Comparison of ENCODE assay signal across 20 cellular contexts in the genomic region with DNA sequence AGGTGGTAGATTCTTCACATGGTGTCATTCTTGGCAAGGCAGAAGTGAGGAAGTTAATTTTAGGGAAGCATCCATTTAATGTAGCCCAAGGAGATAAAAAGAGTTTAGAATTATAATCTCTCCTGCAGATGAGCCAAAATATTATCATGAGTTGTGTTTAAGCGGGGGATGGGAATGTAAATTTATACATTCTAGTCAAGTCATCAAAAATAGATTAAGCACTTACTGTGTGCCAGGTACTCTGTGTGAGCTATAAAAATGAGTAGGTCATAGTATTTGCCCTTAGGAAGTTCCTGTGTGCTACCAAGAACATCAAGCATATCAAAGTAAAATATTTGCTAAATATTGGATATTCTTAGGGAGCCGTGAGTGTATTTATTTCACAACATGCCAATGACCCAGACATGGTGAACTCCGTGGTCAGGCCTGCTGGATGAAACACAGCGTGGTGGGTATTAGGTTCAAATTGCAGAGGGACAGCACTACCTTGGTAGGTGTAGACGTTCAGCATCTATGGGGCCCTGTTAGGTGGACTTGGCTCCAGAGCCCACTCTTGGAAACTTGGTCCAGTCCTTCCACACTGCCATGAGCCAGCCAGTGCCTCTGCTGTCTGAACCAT. TPM values are rescaled to one million over a fixed set of nuclear protein-coding genes. Genes with fewer than 3 reads are reported as not detected.
"Had no signal": no experiment of that assay in that cellular context is flagged by ENCODE, and none has a peak within 500 bp of the region (broad histone marks: within the 10 kb centered on the region; RNA-seq: fewer than 3 reads in every experiment).

No MANE protein-coding gene starts in this region.

- H3K9me3 Mint-ChIP-seq: activated B cell treated with CpG ODN at 0.5 μM for 24 hours; activated naive CD4-positive, alpha-beta T cell treated with anti-CD3 and anti-CD28 coated beads, Interleukin-2, amount 10 ng/mL, durations not matched to agents 7 days and 5 days; activated T-cell treated with anti-CD3 and anti-CD28 coated beads, Interleukin-2, amount 50 U/mL, for 72 hours; nephron progenitor cell; stimulated activated naive CD8-positive, alpha-beta T cell treated with anti-CD3 and anti-CD28 coated beads, Interleukin-15, amount 100 ng/mL, for 72 hours; T-helper 2 cell treated with Interferon-gamma antibody and Interleukin-4, amounts not matched to agents 5 μg/mL and 100 μg/mL, for 36 hours had no signal

- H3K4me1 Mint-ChIP-seq: activated B cell treated with CpG ODN at 0.5 μM for 24 hours; activated CD4-positive, alpha-beta T cell treated with anti-CD3 and anti-CD28 coated beads for 36 hours; activated naive CD4-positive, alpha-beta T cell treated with anti-CD3 and anti-CD28 coated beads, Interleukin-2, amount 10 ng/mL, durations not matched to agents 7 days and 5 days; stimulated activated effector memory CD8-positive, alpha-beta T cell treated with anti-CD3 and anti-CD28 coated beads, Interleukin-12 subunit alpha, Interleukin-12 subunit beta, amount 100 ng/mL, for 72 hours; stimulated activated naive CD8-positive, alpha-beta T cell treated with anti-CD3 and anti-CD28 coated beads, Interleukin-15, amount 100 ng/mL, for 72 hours had no signal

- H3K36me3 ChIP-seq: left lung, suprapubic skin, tibial nerve had no signal

- H3K27ac ChIP-seq: epithelial cell of prostate, left lung, suprapubic skin, tibial nerve had no signal

- H3K27me3 ChIP-seq: left lung, suprapubic skin, tibial nerve had no signal

- DNase-seq: activated B cell treated with CpG ODN at 0.5 μM for 24 hours; activated CD4-positive, alpha-beta T cell treated with anti-CD3 and anti-CD28 coated beads for 36 hours; activated CD4-positive, alpha-beta T cell treated with anti-CD3 and anti-CD28 coated beads, Interleukin-2, amount 50 U/mL, for 48 hours; activated effector memory CD4-positive, alpha-beta T cell treated with Interleukin-2 at 50 U/mL for 16 hours; activated naive CD4-positive, alpha-beta T cell treated with anti-CD3 and anti-CD28 coated beads, Interleukin-2, amount 10 ng/mL, durations not matched to agents 7 days and 5 days; activated T-cell treated with anti-CD3 and anti-CD28 coated beads, Interleukin-2, amount 50 U/mL, for 72 hours; foreskin fibroblast; kidney; left lung; nephron progenitor cell; occipital lobe; small intestine; stimulated activated CD4-positive, alpha-beta T cell treated with anti-CD3 and anti-CD28 coated beads, Interleukin-2, amount 100 ng/mL, for 24 hours; stimulated activated naive CD8-positive, alpha-beta T cell treated with anti-CD3 and anti-CD28 coated beads, Interleukin-15, amount 100 ng/mL, for 72 hours had no signal

- H3K36me3 Mint-ChIP-seq: activated naive CD4-positive, alpha-beta T cell treated with anti-CD3 and anti-CD28 coated beads, Interleukin-2, amount 10 ng/mL, durations not matched to agents 7 days and 5 days; stimulated activated effector memory CD8-positive, alpha-beta T cell treated with anti-CD3 and anti-CD28 coated beads, Interleukin-12 subunit alpha, Interleukin-12 subunit beta, amount 100 ng/mL, for 72 hours had no signal

- H3K27ac Mint-ChIP-seq: activated B cell treated with CpG ODN at 0.5 μM for 24 hours; activated CD4-positive, alpha-beta T cell treated with anti-CD3 and anti-CD28 coated beads for 36 hours; activated naive CD4-positive, alpha-beta T cell treated with anti-CD3 and anti-CD28 coated beads, Interleukin-2, amount 10 ng/mL, durations not matched to agents 7 days and 5 days; activated T-cell treated with anti-CD3 and anti-CD28 coated beads, Interleukin-2, amount 50 U/mL, for 72 hours; nephron progenitor cell; stimulated activated effector memory CD8-positive, alpha-beta T cell treated with anti-CD3 and anti-CD28 coated beads, Interleukin-12 subunit alpha, Interleukin-12 subunit beta, amount 100 ng/mL, for 72 hours; stimulated activated naive CD8-positive, alpha-beta T cell treated with anti-CD3 and anti-CD28 coated beads, Interleukin-15, amount 100 ng/mL, for 72 hours; T-helper 2 cell treated with Interferon-gamma antibody and Interleukin-4, amounts not matched to agents 5 μg/mL and 100 μg/mL, for 36 hours had no signal

- H3K27me3 Mint-ChIP-seq: activated B cell treated with CpG ODN at 0.5 μM for 24 hours; activated naive CD4-positive, alpha-beta T cell treated with anti-CD3 and anti-CD28 coated beads, Interleukin-2, amount 10 ng/mL, durations not matched to agents 7 days and 5 days; stimulated activated naive CD8-positive, alpha-beta T cell treated with anti-CD3 and anti-CD28 coated beads, Interleukin-15, amount 100 ng/mL, for 72 hours had no signal

- H3K4me1 ChIP-seq: suprapubic skin, tibial nerve had no signal

- H3K4me3 Mint-ChIP-seq: activated B cell treated with CpG ODN at 0.5 μM for 24 hours; activated CD4-positive, alpha-beta T cell treated with anti-CD3 and anti-CD28 coated beads for 36 hours; activated naive CD4-positive, alpha-beta T cell treated with anti-CD3 and anti-CD28 coated beads, Interleukin-2, amount 10 ng/mL, durations not matched to agents 7 days and 5 days; activated T-cell treated with anti-CD3 and anti-CD28 coated beads, Interleukin-2, amount 50 U/mL, for 72 hours; nephron progenitor cell; stimulated activated effector memory CD8-positive, alpha-beta T cell treated with anti-CD3 and anti-CD28 coated beads, Interleukin-12 subunit alpha, Interleukin-12 subunit beta, amount 100 ng/mL, for 72 hours; stimulated activated naive CD8-positive, alpha-beta T cell treated with anti-CD3 and anti-CD28 coated beads, Interleukin-15, amount 100 ng/mL, for 72 hours; T-helper 2 cell treated with Interferon-gamma antibody and Interleukin-4, amounts not matched to agents 5 μg/mL and 100 μg/mL, for 36 hours had no signal

- H3K9me3 ChIP-seq: left lung, suprapubic skin, tibial nerve had no signal

- ATAC-seq: activated CD4-positive, alpha-beta T cell treated with anti-CD3 and anti-CD28 coated beads for 36 hours; activated T-cell treated with anti-CD3 and anti-CD28 coated beads, Interleukin-2, amount 50 U/mL, for 72 hours; left lung; sciatic nerve; stimulated activated effector memory CD8-positive, alpha-beta T cell treated with anti-CD3 and anti-CD28 coated beads, Interleukin-12 subunit alpha, Interleukin-12 subunit beta, amount 100 ng/mL, for 72 hours; stimulated activated naive CD8-positive, alpha-beta T cell treated with anti-CD3 and anti-CD28 coated beads, Interleukin-15, amount 100 ng/mL, for 72 hours had no signal

- H3K4me3 ChIP-seq: left lung, suprapubic skin, tibial nerve had no signal

RNA-seq across cellular contexts. Expression of a gene that starts 37.4 kb away (rescaled TPM):
- total RNA-seq: activated B cell treated with CpG ODN at 0.5 μM for 24 hours; activated CD4-positive, alpha-beta T cell treated with anti-CD3 and anti-CD28 coated beads for 36 hours had no signal
